ENCODE assay signal across 8 cellular contexts in genomic region chr1:195733826-195734225, GRCh38.
DNase-seq lines count a peak whose midpoint lies in the region; ATAC-seq, FAIRE-seq and TF ChIP-seq lines count a peak whose summit lies in the region.

No MANE protein-coding gene starts in this region.

- no peak overlapping the region for H3K4me2 ChIP-seq in SU-DHL-6 (ENCODE audit: low read depth, low read length, poor library complexity, severe bottlenecking)

- no peaks in the 10 kb centered on the region for H3K9me3 ChIP-seq in SU-DHL-6 (ENCODE audit: insufficient read depth, low read length)
- no peaks in the 10 kb centered on the region for H3K9me3 ChIP-seq in aorta (ENCODE audit: control insufficient read depth, low read length)

- FAIRE-seq in GM12891 (lab: Jason Lieb, UNC): no peak

- H3K4me3 ChIP-seq in SU-DHL-6 (ENCODE audit: insufficient read depth, low read length, poor library complexity, severe bottlenecking) (no peak overlapping the region), aorta (ENCODE audit: low read length in 2 of 2) (no peak overlapping the region)

- no peak for TF ChIP-seq POLR2A in GM12891 (IDR thresholded peaks at IDR 0.05; ENCODE audit: low read depth, low read length)

- H3K36me3 ChIP-seq in SU-DHL-6 (ENCODE audit: low read length) (no peaks in the 10 kb centered on the region), aorta (ENCODE audit: control insufficient read depth in 1 of 2, insufficient read depth in 2 of 2, low read length in 1 of 2) (no peaks in the 10 kb centered on the region)

- H3K79me2 ChIP-seq in SU-DHL-6 (ENCODE audit: insufficient read depth, low read length): no peaks in the 10 kb centered on the region

- intact Hi-C loops in aorta (cut with DNase I): no loop called here

- H3K27me3 ChIP-seq in SU-DHL-6 (ENCODE audit: low read length): no peaks in the 10 kb centered on the region
- H3K27me3 ChIP-seq in aorta (ENCODE audit: control insufficient read depth in 1 of 2, insufficient read depth in 2 of 2, low read length in 1 of 2): no peaks in the 10 kb centered on the region

- H3K9me2 ChIP-seq in SU-DHL-6 (replicated peaks; ENCODE audit: insufficient read depth, low read length): no peaks in the 10 kb centered on the region

- H3K27ac ChIP-seq in SU-DHL-6 (ENCODE audit: low read depth, low read length) (no peak overlapping the region), aorta (ENCODE audit: low read depth in 1 of 2, low read length in 2 of 2) (no peak overlapping the region)

- no peaks in the 10 kb centered on the region for H3K4me1 ChIP-seq in aorta (ENCODE audit: control insufficient read depth in 1 of 2, insufficient read depth in 2 of 2, low read length in 2 of 2)

- peak; percentile 48; the same call in 1 of the 2 replicates for TF ChIP-seq CTCF in GM12874 (IDR thresholded peaks at IDR 0.05; ENCODE audit: insufficient read depth, low read depth, low read length)
- TF ChIP-seq CTCF in SU-DHL-6 (IDR thresholded peaks at IDR 0.05; ENCODE audit: insufficient read depth, low read length, poor library complexity, severe bottlenecking): peak; percentile 65

- peak; percentile 57 for ATAC-seq in HG03103 (IDR thresholded peaks at IDR 0.05; ENCODE audit: low read depth, unreplicated experiment)
- ATAC-seq in GM21447 (IDR thresholded peaks at IDR 0.05; ENCODE audit: unreplicated experiment): no peak
- ATAC-seq in aorta (ENCODE audit: low FRiP score): no peak

- DNase-seq in left kidney (ENCODE audit: low read depth, low spot score) (peak; percentile 48), NCI-H1417 treated with DMSO at 0.1 percent for 48 hours (lab: John Stamatoyannopoulos, UW) (no peak), GM12891 (ENCODE audit: insufficient read length, low spot score) (no peak), aorta (no peak)

- no peak overlapping the region for H3K9ac ChIP-seq in SU-DHL-6 (ENCODE audit: low read length)

- no peaks in the 10 kb centered on the region for H4K20me1 ChIP-seq in SU-DHL-6 (ENCODE audit: low read depth, low read length)

- peak overlapping the region; percentile 78 for H2AFZ ChIP-seq in SU-DHL-6 (ENCODE audit: low read depth, low read length, severe bottlenecking)

- H3F3A ChIP-seq in SU-DHL-6 (ENCODE audit: insufficient read depth): no peaks in the 10 kb centered on the region; the same call in 1 of the 2 replicates

- 57 to 64% methylated on average over 1 of the region's 1 CpG for WGBS in aorta, 2 donors

TF ChIP-seq in GM12891, 5 proteins besides CTCF, POLR2A, EP300 and RAD21:
- TF ChIP-seq SPI1 (IDR thresholded peaks at IDR 0.05; ENCODE audit: low read depth, low read length): no peak
